ENCODE assay signal across 2 cellular contexts in the genomic region with DNA sequence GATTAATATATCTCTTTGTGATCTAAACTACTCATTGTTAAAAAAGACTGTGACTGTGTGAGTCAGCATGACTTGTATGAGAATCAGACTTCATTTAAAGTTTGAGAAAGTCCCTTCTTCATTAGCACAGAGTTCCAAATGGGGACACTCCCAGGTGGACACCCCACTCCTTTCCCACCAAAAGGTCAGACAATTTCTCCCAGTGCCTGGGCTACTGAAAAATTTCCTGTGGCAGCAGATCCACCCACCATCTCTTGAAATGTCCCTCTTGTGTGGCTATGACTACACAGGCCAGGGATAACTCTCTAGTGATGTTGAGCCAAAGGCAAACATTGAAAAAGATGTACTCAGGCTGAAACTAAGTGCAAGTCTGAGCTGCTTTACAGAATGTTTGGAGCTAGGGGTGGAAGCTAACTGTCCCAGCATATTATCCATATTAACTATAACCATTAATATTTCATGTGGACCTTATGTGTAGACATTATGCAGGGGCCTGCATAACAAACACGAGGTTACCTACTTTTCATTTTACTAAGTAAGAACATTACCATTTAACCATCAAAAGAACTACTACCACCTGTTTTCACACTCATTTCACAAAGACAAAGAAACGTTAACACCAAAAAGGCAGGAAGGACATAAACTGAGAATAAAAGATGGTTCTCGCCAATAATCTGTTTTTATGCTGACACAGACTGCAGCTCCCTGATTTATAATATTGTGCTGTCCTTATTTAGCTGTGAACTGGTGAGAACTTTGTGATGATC.
TF ChIP-seq lines count a peak whose summit lies in the region.

No MANE protein-coding gene starts in this region.

TF ChIP-seq in GM23338, 12 proteins besides CTCF, POLR2A, EP300 and RAD21:
- TF ChIP-seq, protein P1, sequence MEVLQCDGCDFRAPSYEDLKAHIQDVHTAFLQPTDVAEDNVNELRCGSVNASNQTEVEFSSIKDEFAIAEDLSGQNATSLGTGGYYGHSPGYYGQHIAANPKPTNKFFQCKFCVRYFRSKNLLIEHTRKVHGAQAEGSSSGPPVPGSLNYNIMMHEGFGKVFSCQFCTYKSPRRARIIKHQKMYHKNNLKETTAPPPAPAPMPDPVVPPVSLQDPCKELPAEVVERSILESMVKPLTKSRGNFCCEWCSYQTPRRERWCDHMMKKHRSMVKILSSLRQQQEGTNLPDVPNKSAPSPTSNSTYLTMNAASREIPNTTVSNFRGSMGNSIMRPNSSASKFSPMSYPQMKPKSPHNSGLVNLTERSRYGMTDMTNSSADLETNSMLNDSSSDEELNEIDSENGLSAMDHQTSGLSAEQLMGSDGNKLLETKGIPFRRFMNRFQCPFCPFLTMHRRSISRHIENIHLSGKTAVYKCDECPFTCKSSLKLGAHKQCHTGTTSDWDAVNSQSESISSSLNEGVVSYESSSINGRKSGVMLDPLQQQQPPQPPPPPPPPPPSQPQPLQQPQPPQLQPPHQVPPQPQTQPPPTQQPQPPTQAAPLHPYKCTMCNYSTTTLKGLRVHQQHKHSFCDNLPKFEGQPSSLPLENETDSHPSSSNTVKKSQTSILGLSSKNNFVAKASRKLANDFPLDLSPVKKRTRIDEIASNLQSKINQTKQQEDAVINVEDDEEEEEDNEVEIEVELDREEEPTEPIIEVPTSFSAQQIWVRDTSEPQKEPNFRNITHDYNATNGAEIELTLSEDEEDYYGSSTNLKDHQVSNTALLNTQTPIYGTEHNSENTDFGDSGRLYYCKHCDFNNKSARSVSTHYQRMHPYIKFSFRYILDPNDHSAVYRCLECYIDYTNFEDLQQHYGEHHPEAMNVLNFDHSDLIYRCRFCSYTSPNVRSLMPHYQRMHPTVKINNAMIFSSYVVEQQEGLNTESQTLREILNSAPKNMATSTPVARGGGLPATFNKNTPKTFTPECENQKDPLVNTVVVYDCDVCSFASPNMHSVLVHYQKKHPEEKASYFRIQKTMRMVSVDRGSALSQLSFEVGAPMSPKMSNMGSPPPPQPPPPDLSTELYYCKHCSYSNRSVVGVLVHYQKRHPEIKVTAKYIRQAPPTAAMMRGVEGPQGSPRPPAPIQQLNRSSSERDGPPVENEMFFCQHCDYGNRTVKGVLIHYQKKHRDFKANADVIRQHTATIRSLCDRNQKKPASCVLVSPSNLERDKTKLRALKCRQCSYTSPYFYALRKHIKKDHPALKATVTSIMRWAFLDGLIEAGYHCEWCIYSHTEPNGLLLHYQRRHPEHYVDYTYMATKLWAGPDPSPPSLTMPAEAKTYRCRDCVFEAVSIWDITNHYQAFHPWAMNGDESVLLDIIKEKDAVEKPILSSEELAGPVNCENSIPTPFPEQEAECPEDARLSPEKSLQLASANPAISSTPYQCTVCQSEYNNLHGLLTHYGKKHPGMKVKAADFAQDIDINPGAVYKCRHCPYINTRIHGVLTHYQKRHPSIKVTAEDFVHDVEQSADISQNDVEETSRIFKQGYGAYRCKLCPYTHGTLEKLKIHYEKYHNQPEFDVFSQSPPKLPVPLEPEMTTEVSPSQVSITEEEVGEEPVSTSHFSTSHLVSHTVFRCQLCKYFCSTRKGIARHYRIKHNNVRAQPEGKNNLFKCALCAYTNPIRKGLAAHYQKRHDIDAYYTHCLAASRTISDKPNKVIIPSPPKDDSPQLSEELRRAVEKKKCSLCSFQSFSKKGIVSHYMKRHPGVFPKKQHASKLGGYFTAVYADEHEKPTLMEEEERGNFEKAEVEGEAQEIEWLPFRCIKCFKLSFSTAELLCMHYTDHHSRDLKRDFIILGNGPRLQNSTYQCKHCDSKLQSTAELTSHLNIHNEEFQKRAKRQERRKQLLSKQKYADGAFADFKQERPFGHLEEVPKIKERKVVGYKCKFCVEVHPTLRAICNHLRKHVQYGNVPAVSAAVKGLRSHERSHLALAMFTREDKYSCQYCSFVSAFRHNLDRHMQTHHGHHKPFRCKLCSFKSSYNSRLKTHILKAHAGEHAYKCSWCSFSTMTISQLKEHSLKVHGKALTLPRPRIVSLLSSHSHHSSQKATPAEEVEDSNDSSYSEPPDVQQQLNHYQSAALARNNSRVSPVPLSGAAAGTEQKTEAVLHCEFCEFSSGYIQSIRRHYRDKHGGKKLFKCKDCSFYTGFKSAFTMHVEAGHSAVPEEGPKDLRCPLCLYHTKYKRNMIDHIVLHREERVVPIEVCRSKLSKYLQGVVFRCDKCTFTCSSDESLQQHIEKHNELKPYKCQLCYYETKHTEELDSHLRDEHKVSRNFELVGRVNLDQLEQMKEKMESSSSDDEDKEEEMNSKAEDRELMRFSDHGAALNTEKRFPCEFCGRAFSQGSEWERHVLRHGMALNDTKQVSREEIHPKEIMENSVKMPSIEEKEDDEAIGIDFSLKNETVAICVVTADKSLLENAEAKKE (CRISPR knock-in tag; IDR thresholded peaks at IDR 0.05), result no peak
- TF ChIP-seq NANOG (IDR thresholded peaks at IDR 0.05; ENCODE audit: borderline replicate concordance) (no peak), STAT1 (IDR thresholded peaks at IDR 0.05; ENCODE audit: unreplicated experiment) (no peak), EZH2 (IDR thresholded peaks at IDR 0.05; ENCODE audit: low read depth, unreplicated experiment) (no peak), POLR2AphosphoS5 (IDR thresholded peaks at IDR 0.05; ENCODE audit: low read depth) (no peak), ZNF331 (CRISPR knock-in tag; IDR thresholded peaks at IDR 0.05; ENCODE audit: low read depth) (no peak), EZH2phosphoT487 (IDR thresholded peaks at IDR 0.05; ENCODE audit: unreplicated experiment) (no peak), JUNB (IDR thresholded peaks at IDR 0.05; ENCODE audit: unreplicated experiment) (no peak), ZNF114 (CRISPR knock-in tag; IDR thresholded peaks at IDR 0.05) (no peak), CREB1 (CRISPR knock-in tag; IDR thresholded peaks at IDR 0.05; ENCODE audit: low read depth) (no peak)
- TF ChIP-seq, protein P2, sequence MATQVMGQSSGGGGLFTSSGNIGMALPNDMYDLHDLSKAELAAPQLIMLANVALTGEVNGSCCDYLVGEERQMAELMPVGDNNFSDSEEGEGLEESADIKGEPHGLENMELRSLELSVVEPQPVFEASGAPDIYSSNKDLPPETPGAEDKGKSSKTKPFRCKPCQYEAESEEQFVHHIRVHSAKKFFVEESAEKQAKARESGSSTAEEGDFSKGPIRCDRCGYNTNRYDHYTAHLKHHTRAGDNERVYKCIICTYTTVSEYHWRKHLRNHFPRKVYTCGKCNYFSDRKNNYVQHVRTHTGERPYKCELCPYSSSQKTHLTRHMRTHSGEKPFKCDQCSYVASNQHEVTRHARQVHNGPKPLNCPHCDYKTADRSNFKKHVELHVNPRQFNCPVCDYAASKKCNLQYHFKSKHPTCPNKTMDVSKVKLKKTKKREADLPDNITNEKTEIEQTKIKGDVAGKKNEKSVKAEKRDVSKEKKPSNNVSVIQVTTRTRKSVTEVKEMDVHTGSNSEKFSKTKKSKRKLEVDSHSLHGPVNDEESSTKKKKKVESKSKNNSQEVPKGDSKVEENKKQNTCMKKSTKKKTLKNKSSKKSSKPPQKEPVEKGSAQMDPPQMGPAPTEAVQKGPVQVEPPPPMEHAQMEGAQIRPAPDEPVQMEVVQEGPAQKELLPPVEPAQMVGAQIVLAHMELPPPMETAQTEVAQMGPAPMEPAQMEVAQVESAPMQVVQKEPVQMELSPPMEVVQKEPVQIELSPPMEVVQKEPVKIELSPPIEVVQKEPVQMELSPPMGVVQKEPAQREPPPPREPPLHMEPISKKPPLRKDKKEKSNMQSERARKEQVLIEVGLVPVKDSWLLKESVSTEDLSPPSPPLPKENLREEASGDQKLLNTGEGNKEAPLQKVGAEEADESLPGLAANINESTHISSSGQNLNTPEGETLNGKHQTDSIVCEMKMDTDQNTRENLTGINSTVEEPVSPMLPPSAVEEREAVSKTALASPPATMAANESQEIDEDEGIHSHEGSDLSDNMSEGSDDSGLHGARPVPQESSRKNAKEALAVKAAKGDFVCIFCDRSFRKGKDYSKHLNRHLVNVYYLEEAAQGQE (IDR thresholded peaks at IDR 0.05; ENCODE audit: unreplicated experiment), result no peak
TF ChIP-seq in GM23338: peak in this region for 0.

TF ChIP-seq in IMR-90, 13 proteins besides CTCF, POLR2A, EP300 and RAD21:
- TF ChIP-seq, protein P3, sequence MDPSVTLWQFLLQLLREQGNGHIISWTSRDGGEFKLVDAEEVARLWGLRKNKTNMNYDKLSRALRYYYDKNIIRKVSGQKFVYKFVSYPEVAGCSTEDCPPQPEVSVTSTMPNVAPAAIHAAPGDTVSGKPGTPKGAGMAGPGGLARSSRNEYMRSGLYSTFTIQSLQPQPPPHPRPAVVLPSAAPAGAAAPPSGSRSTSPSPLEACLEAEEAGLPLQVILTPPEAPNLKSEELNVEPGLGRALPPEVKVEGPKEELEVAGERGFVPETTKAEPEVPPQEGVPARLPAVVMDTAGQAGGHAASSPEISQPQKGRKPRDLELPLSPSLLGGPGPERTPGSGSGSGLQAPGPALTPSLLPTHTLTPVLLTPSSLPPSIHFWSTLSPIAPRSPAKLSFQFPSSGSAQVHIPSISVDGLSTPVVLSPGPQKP (IDR thresholded peaks at IDR 0.05; ENCODE audit: borderline replicate concordance, low read depth, low read length), result no peak
- TF ChIP-seq CHD1 (IDR thresholded peaks at IDR 0.05; ENCODE audit: low read depth, low read length) (no peak), NFE2L2 (IDR thresholded peaks at IDR 0.05; ENCODE audit: low read depth, low read length) (no peak), FOS (IDR thresholded peaks at IDR 0.05; ENCODE audit: low read depth, low read length) (no peak), BHLHE40 (IDR thresholded peaks at IDR 0.05; ENCODE audit: low read depth, low read length) (no peak), RFX5 (IDR thresholded peaks at IDR 0.05; ENCODE audit: low read depth, low read length) (no peak), CEBPB (IDR thresholded peaks at IDR 0.05; ENCODE audit: low read depth, low read length) (no peak), SMC3 (IDR thresholded peaks at IDR 0.05; ENCODE audit: low read depth, low read length) (no peak)
- TF ChIP-seq, protein P4, sequence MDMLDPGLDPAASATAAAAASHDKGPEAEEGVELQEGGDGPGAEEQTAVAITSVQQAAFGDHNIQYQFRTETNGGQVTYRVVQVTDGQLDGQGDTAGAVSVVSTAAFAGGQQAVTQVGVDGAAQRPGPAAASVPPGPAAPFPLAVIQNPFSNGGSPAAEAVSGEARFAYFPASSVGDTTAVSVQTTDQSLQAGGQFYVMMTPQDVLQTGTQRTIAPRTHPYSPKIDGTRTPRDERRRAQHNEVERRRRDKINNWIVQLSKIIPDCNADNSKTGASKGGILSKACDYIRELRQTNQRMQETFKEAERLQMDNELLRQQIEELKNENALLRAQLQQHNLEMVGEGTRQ (IDR thresholded peaks at IDR 0.05; ENCODE audit: low read depth, low read length), result no peak
TF ChIP-seq in IMR-90: peak in this region for 0.
